10 cellular contexts compared by ENCODE assay signal in the genomic region with DNA sequence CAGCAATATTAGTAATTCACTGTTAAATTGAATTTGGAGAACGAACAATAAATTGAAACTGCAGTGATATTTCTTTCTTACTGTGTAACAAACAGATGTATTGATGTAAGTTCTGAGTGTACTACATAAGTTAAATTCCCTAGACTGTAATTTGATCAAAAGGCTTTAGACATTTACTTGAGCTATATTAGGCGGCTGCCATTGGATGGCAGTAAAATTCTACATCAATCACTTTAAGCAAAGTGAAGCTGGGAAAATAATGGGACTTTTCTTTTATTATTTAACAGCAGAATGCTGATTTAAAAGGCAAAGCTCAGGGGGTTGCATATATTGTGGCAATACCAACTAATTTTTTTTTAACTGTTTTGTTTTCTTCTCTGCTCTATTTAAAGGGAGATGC.
A peak's percentile ranks its signal among the peaks of the same experiment; 100 is the strongest.
DNase-seq lines count a peak whose midpoint lies in the region; ATAC-seq and TF ChIP-seq lines count a peak whose summit lies in the region.
"Had no signal": no experiment of that assay in that cellular context is flagged by ENCODE, and none has a peak within 500 bp of the region (broad histone marks: within the 10 kb centered on the region; RNA-seq: fewer than 3 reads in every experiment).

No MANE protein-coding gene starts in this region.

- peaks cover 5% of the 10 kb centered on the region for H3F3A ChIP-seq in SK-N-SH (replicated peaks; ENCODE audit: insufficient read depth)

- no peak overlapping the region for H3K4me2 ChIP-seq in SK-N-SH

- no peak for TF ChIP-seq POLR2A in adrenal gland (IDR thresholded peaks at IDR 0.05)

- H3K9me2 ChIP-seq in SK-N-SH, result no peaks in the 10 kb centered on the region

- no peaks in the 10 kb centered on the region for H4K20me1 ChIP-seq in SK-N-SH (ENCODE audit: insufficient read depth)

- intact Hi-C loops in adrenal gland (cut with DNase I) (no loop called here), natural killer cell (cut with micrococcal nuclease) (no loop called here)

- H3K27ac ChIP-seq in SK-N-SH (ENCODE audit: low read depth in 2 of 2, low read length in 1 of 2) (no peak overlapping the region), foreskin keratinocyte (no peak overlapping the region), adrenal gland (no peak overlapping the region)
- H3K27ac ChIP-seq: neutrophil had no signal

- no peak overlapping the region for H3K27ac Mint-ChIP-seq in natural killer cell
- H3K27ac Mint-ChIP-seq: T-helper 17 cell had no signal

- 0% methylated on average over 2 of the region's 2 CpGs for WGBS in SK-N-SH (ENCODE audit: low lambda C conversion rate)
- WGBS in adrenal gland, 4 donors, result 48 to 65% (median 51%) methylated on average over 2 of the region's 2 CpGs

- H3K9me3 Mint-ChIP-seq in natural killer cell, result peaks cover 5 to 6% of the 10 kb centered on the region in 2 donors

- H3K36me3 Mint-ChIP-seq in natural killer cell, result no peaks in the 10 kb centered on the region

- H3K4me1 ChIP-seq in SK-N-SH (ENCODE audit: control insufficient read depth in 1 of 2, insufficient read depth in 2 of 2, low read depth in 1 of 2, low read length in 1 of 2) (peaks cover 0 to 4% of the 10 kb centered on the region in 2 experiments; a peak in 2 of 4 replicates), foreskin keratinocyte (no peaks in the 10 kb centered on the region), adrenal gland (replicated peaks in 1 of 2) (no peaks in the 10 kb centered on the region)

- no peaks in the 10 kb centered on the region for H3K4me1 Mint-ChIP-seq in natural killer cell
- H3K4me1 Mint-ChIP-seq: T-helper 17 cell had no signal

- ATAC-seq in foreskin keratinocyte (no peak), HG03571 (IDR thresholded peaks at IDR 0.05; ENCODE audit: unreplicated experiment) (no peak), HG03457 (IDR thresholded peaks at IDR 0.05; ENCODE audit: unreplicated experiment) (no peak), natural killer cell (no peak)
- ATAC-seq: T-helper 17 cell had no signal

- no peak overlapping the region for H3K9ac ChIP-seq in SK-N-SH

- H3K27me3 Mint-ChIP-seq in natural killer cell (ENCODE audit: low read depth in 2 of 2), result no peaks in the 10 kb centered on the region
- H3K27me3 Mint-ChIP-seq: T-helper 17 cell had no signal

- H3K4me3 Mint-ChIP-seq in natural killer cell, result no peak overlapping the region
- H3K4me3 Mint-ChIP-seq: T-helper 17 cell had no signal

- H3K36me3 ChIP-seq in SK-N-SH (replicated peaks in 1 of 2; ENCODE audit: control insufficient read depth in 1 of 2, insufficient read depth in 2 of 2, low read length in 1 of 2), result no peaks in the 10 kb centered on the region
- H3K36me3 ChIP-seq in adrenal gland (replicated peaks in 1 of 2), result no peaks in the 10 kb centered on the region
- H3K36me3 ChIP-seq: neutrophil had no signal

- H3K9me3 ChIP-seq in SK-N-SH, result no peaks in the 10 kb centered on the region
- no peaks in the 10 kb centered on the region for H3K9me3 ChIP-seq in adrenal gland (replicated peaks in 1 of 3)
- H3K9me3 ChIP-seq: neutrophil had no signal

- POLR2A ChIA-PET in SK-N-SH (lab: Yijun Ruan, JAX), result no interaction called here

- TF ChIP-seq RAD21 in SK-N-SH (IDR thresholded peaks at IDR 0.05; ENCODE audit: low read length), result peak; percentile 62

- no peak for TF ChIP-seq EP300 in SK-N-SH (IDR thresholded peaks at IDR 0.05; ENCODE audit: borderline replicate concordance in 1 of 2, low read depth in 1 of 2, low read length in 1 of 2)

- CTCF ChIA-PET in SK-N-SH (lab: Yijun Ruan, JAX), result interaction anchor here (1.1 kb wide), 1 partner anchor 8 kb away, joined by 3 read pairs; no protein-coding TSS in a partner anchor

- no peak overlapping the region for H3K4me3 ChIP-seq in HFF-Myc (replicated peaks; ENCODE audit: low read depth, low read length)
- no peak overlapping the region; a peak in 1 of 4 replicates for H3K4me3 ChIP-seq in SK-N-SH (ENCODE audit: low read depth in 2 of 2, low read length in 1 of 2)
- H3K4me3 ChIP-seq in adrenal gland, result no peak overlapping the region

- peak; percentile 37 for TF ChIP-seq CTCF in HFF-Myc (IDR thresholded peaks at IDR 0.05; ENCODE audit: low read depth, low read length, missing control alignments)
- peak; percentile 74 for TF ChIP-seq CTCF in SK-N-SH (IDR thresholded peaks at IDR 0.05)
- TF ChIP-seq CTCF in foreskin keratinocyte (conservative IDR thresholded peaks at IDR 0.05), result peak; percentile 39
- no peak for TF ChIP-seq CTCF in adrenal gland (IDR thresholded peaks at IDR 0.05)
- TF ChIP-seq CTCF in natural killer cell (IDR thresholded peaks at IDR 0.05), result no peak

- no peak overlapping the region for H2AFZ ChIP-seq in SK-N-SH (ENCODE audit: low read depth)

- peak; percentile 14 for DNase-seq in AG08395 (ENCODE audit: low spot score)
- no peak for DNase-seq in HFF-Myc (ENCODE audit: extremely low read depth, low read depth)
- no peak for DNase-seq in SK-N-SH
- peak in 1 of 2 donors; percentile 3 for DNase-seq in foreskin keratinocyte
- DNase-seq in adrenal gland, result no peak
- no peak for DNase-seq in natural killer cell
- DNase-seq: T-helper 17 cell had no signal

- no peaks in the 10 kb centered on the region for H3K79me2 ChIP-seq in SK-N-SH (ENCODE audit: insufficient read depth)

- H3K27me3 ChIP-seq in SK-N-SH (ENCODE audit: insufficient read depth) (no peaks in the 10 kb centered on the region), foreskin keratinocyte (no peaks in the 10 kb centered on the region), adrenal gland (no peaks in the 10 kb centered on the region)
- H3K27me3 ChIP-seq: neutrophil had no signal

TF ChIP-seq in SK-N-SH, 30 proteins besides CTCF, POLR2A, EP300 and RAD21:
- TF ChIP-seq SMC3 (IDR thresholded peaks at IDR 0.05; ENCODE audit: low read depth, low read length) (peak; percentile 42), JUND (IDR thresholded peaks at IDR 0.05) (no peak), MXI1 (IDR thresholded peaks at IDR 0.05; ENCODE audit: low read depth, low read length) (no peak), RXRA (IDR thresholded peaks at IDR 0.05; ENCODE audit: borderline replicate concordance, low read depth) (no peak), POLR2AphosphoS5 (IDR thresholded peaks at IDR 0.05; ENCODE audit: low read depth, low read length) (no peak)
- TF ChIP-seq, protein P1, sequence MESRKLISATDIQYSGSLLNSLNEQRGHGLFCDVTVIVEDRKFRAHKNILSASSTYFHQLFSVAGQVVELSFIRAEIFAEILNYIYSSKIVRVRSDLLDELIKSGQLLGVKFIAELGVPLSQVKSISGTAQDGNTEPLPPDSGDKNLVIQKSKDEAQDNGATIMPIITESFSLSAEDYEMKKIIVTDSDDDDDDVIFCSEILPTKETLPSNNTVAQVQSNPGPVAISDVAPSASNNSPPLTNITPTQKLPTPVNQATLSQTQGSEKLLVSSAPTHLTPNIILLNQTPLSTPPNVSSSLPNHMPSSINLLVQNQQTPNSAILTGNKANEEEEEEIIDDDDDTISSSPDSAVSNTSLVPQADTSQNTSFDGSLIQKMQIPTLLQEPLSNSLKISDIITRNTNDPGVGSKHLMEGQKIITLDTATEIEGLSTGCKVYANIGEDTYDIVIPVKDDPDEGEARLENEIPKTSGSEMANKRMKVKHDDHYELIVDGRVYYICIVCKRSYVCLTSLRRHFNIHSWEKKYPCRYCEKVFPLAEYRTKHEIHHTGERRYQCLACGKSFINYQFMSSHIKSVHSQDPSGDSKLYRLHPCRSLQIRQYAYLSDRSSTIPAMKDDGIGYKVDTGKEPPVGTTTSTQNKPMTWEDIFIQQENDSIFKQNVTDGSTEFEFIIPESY (IDR thresholded peaks at IDR 0.05; ENCODE audit: borderline replicate concordance, low read depth), result no peak
- TF ChIP-seq, protein P2, sequence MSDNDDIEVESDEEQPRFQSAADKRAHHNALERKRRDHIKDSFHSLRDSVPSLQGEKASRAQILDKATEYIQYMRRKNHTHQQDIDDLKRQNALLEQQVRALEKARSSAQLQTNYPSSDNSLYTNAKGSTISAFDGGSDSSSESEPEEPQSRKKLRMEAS (IDR thresholded peaks at IDR 0.05; ENCODE audit: low read depth), result no peak

Comparison
In these comparisons a context has a peak if more than half of its experiments do, and no peak if none do; other contexts are left out.
1. CTCF ChIP-seq: peak in HFF-Myc (single experiment), SK-N-SH (single experiment) and foreskin keratinocyte (single experiment); none in adrenal gland (0 of 6) and natural killer cell (single experiment).